ENCODE assay signal across 20 cellular contexts in the genomic region with DNA sequence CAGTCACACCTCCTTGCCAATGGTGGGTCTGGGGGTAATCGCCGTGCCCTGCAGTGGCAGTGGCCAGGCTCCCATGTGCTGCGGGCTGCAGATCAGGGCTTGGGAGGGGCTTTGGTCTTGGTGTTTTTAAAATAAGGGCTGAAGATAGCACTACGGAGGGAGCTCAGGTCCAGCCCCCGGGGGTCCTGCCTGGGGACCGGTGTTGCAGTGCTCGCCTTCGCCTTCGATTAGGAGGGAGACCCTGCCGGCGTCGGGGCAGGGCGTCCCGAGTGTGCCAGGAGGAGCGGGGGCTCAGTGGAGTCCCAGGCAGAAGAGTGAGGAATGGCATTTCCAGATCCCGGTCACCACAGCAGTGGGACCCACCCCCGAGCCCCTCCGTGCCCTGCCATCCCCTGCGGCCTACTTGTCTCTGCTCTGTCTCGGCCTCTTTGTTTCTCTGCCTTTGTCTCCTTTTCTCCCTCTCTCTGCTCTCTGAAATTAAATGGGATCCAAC. TPM values are rescaled to one million over a fixed set of nuclear protein-coding genes. Genes with fewer than 3 reads are reported as not detected.
"Had no signal": no experiment of that assay in that cellular context is flagged by ENCODE, and none has a peak within 500 bp of the region (broad histone marks: within the 10 kb centered on the region; RNA-seq: fewer than 3 reads in every experiment).

No MANE protein-coding gene starts in this region.

- H3K36me3 Mint-ChIP-seq: activated naive CD8-positive, alpha-beta T cell treated with anti-CD3 and anti-CD28 coated beads, Interleukin-2, amount 10 ng/mL, durations not matched to agents 7 days and 5 days; naive B cell; WTC11 had no signal

- H3K4me3 Mint-ChIP-seq: activated CD4-positive, alpha-beta memory T cell treated with anti-CD3 and anti-CD28 coated beads, Interleukin-2, amount 10 ng/mL, durations not matched to agents 7 days and 5 days; activated naive CD8-positive, alpha-beta T cell treated with anti-CD3 and anti-CD28 coated beads, Interleukin-2, amount 10 ng/mL, durations not matched to agents 7 days and 5 days; activated T-cell treated with anti-CD3 and anti-CD28 coated beads, Interleukin-2, amount 50 U/mL, for 24 hours; T-helper 17 cell; WTC11 had no signal

- H3K27me3 Mint-ChIP-seq: activated CD4-positive, alpha-beta memory T cell treated with anti-CD3 and anti-CD28 coated beads, Interleukin-2, amount 10 ng/mL, durations not matched to agents 7 days and 5 days; activated naive CD8-positive, alpha-beta T cell treated with anti-CD3 and anti-CD28 coated beads, Interleukin-2, amount 10 ng/mL, durations not matched to agents 7 days and 5 days; activated T-cell treated with anti-CD3 and anti-CD28 coated beads, Interleukin-2, amount 50 U/mL, for 24 hours had no signal

- H3K27ac Mint-ChIP-seq: activated CD4-positive, alpha-beta memory T cell treated with anti-CD3 and anti-CD28 coated beads, Interleukin-2, amount 10 ng/mL, durations not matched to agents 7 days and 5 days; activated naive CD8-positive, alpha-beta T cell treated with anti-CD3 and anti-CD28 coated beads, Interleukin-2, amount 10 ng/mL, durations not matched to agents 7 days and 5 days; activated T-cell treated with anti-CD3 and anti-CD28 coated beads, Interleukin-2, amount 50 U/mL, for 24 hours; naive B cell; T-helper 17 cell; WTC11 had no signal

- ATAC-seq: left lung, psoas muscle, right lobe of liver, T-helper 17 cell, WTC11 had no signal

- DNase-seq: activated CD4-positive, alpha-beta memory T cell treated with anti-CD3 and anti-CD28 coated beads, Interleukin-2, amount 10 ng/mL, durations not matched to agents 7 days and 5 days; activated CD4-positive, alpha-beta T cell treated with anti-CD3 and anti-CD28 coated beads for 4 hours; activated naive CD8-positive, alpha-beta T cell treated with anti-CD3 and anti-CD28 coated beads, Interleukin-2, amount 10 ng/mL, durations not matched to agents 7 days and 5 days; activated T-cell treated with anti-CD3 and anti-CD28 coated beads, Interleukin-2, amount 50 U/mL, for 24 hours; erythroblast; hippocampal formation; left lung; naive B cell; right lobe of liver; stomach; T-helper 17 cell had no signal

- H3K9me3 Mint-ChIP-seq: activated CD4-positive, alpha-beta memory T cell treated with anti-CD3 and anti-CD28 coated beads, Interleukin-2, amount 10 ng/mL, durations not matched to agents 7 days and 5 days; activated naive CD8-positive, alpha-beta T cell treated with anti-CD3 and anti-CD28 coated beads, Interleukin-2, amount 10 ng/mL, durations not matched to agents 7 days and 5 days; activated T-cell treated with anti-CD3 and anti-CD28 coated beads, Interleukin-2, amount 50 U/mL, for 24 hours; naive B cell; WTC11 had no signal

RNA-seq across cellular contexts. Expression of a gene that starts 44.3 kb away (rescaled TPM):
- total RNA-seq: activated CD4-positive, alpha-beta memory T cell treated with anti-CD3 and anti-CD28 coated beads, Interleukin-2, amount 10 ng/mL, durations not matched to agents 7 days and 5 days; activated naive CD8-positive, alpha-beta T cell treated with anti-CD3 and anti-CD28 coated beads, Interleukin-2, amount 10 ng/mL, durations not matched to agents 7 days and 5 days; bronchial epithelial cell; dermis microvascular lymphatic vessel endothelial cell; left lung; mononuclear cell; omental fat pad; psoas muscle; right lobe of liver; stomach; T-helper 17 cell; thoracic aorta; urinary bladder had no signal
- polyA plus RNA-seq: keratinocyte, psoas muscle, stomach, urinary bladder had no signal
